12 cellular contexts compared by ENCODE assay signal in genomic region chr11:66106786-66107599, GRCh38. TPM values are rescaled to one million over a fixed set of nuclear protein-coding genes. Genes with fewer than 3 reads are reported as not detected.
DNase-seq lines count a peak whose midpoint lies in the region; ATAC-seq and TF ChIP-seq lines count a peak whose summit lies in the region.
"Had no signal": no experiment of that assay in that cellular context is flagged by ENCODE, and none has a peak within 500 bp of the region (broad histone marks: within the 10 kb centered on the region; RNA-seq: fewer than 3 reads in every experiment).

No MANE protein-coding gene starts in this region.

- H3K4me1 ChIP-seq in GM23248 (ENCODE audit: insufficient read depth), result peaks cover 61% of the 10 kb centered on the region
- H3K4me1 ChIP-seq in adrenal gland (replicated peaks in 1 of 2), result peaks cover 3 to 6% of the 10 kb centered on the region in 2 donors

- H3K79me2 ChIP-seq in GM23248 (ENCODE audit: insufficient read depth), result peaks cover 99% of the 10 kb centered on the region

- POLR2A ChIA-PET in activated CD8-positive, alpha-beta T cell treated with anti-CD3 and anti-CD28 coated beads for 36 hours (lab: Charles Lee), result interaction anchor here (1.0 to 1.5 kb wide), 5 partner anchors 10 to 161 kb away, joined by 3 to 5 read pairs (median 3); partner anchors contain the start of genes PACS1 and RAB1B

- no peak for TF ChIP-seq CTCF in activated CD8-positive, alpha-beta T cell treated with anti-CD3 and anti-CD28 coated beads for 36 hours (IDR thresholded peaks at IDR 0.05)
- TF ChIP-seq CTCF in adrenal gland (IDR thresholded peaks at IDR 0.05), result no peak

- H3K4me2 ChIP-seq in GM23248 (ENCODE audit: unreplicated experiment), result peak overlapping the region; percentile 35

- TF ChIP-seq POLR2A in adrenal gland (IDR thresholded peaks at IDR 0.05), result no peak

- H2AFZ ChIP-seq in GM23248, result no peak overlapping the region

- peaks cover 38% of the 10 kb centered on the region for H3K36me3 Mint-ChIP-seq in activated CD8-positive, alpha-beta T cell treated with anti-CD3 and anti-CD28 coated beads for 36 hours (ENCODE audit: low read depth)

- ATAC-seq in activated CD8-positive, alpha-beta T cell treated with anti-CD3 and anti-CD28 coated beads for 36 hours, result peak; percentile 71
- no peak for ATAC-seq in HG03521 (IDR thresholded peaks at IDR 0.05; ENCODE audit: unreplicated experiment)
- ATAC-seq: Right ventricle myocardium inferior had no signal

- CTCF ChIA-PET in activated CD8-positive, alpha-beta T cell treated with anti-CD3 and anti-CD28 coated beads for 36 hours (lab: Charles Lee), result interaction anchor here (1.1 kb wide), 1 partner anchor 19 kb away, joined by 8 read pairs; no protein-coding TSS in a partner anchor

- no peaks in the 10 kb centered on the region for H3K27me3 Mint-ChIP-seq in activated CD8-positive, alpha-beta T cell treated with anti-CD3 and anti-CD28 coated beads for 36 hours

- in situ Hi-C loops in GM23248 (cut with MboI), result no loop called here

- peak overlapping the region; percentile 15 for H3K4me3 Mint-ChIP-seq in activated CD8-positive, alpha-beta T cell treated with anti-CD3 and anti-CD28 coated beads for 36 hours

- peaks cover 85% of the 10 kb centered on the region for H3K4me1 Mint-ChIP-seq in activated CD8-positive, alpha-beta T cell treated with anti-CD3 and anti-CD28 coated beads for 36 hours (ENCODE audit: low read depth)

- H3K36me3 ChIP-seq in GM23248 (ENCODE audit: low read depth), result no peaks in the 10 kb centered on the region
- no peaks in the 10 kb centered on the region for H3K36me3 ChIP-seq in adrenal gland (replicated peaks in 1 of 2)

- no peak overlapping the region for H3K9ac ChIP-seq in GM23248

- H3K27ac Mint-ChIP-seq in activated CD8-positive, alpha-beta T cell treated with anti-CD3 and anti-CD28 coated beads for 36 hours, result peak overlapping the region; percentile 93

- intact Hi-C loops in activated CD8-positive, alpha-beta T cell treated with anti-CD3 and anti-CD28 coated beads for 36 hours (cut with micrococcal nuclease), result no loop called here
- intact Hi-C loops in adrenal gland (cut with DNase I), result no loop called here

- no peaks in the 10 kb centered on the region for H3K27me3 ChIP-seq in GM23248 (replicated peaks; ENCODE audit: insufficient read depth)
- no peaks in the 10 kb centered on the region for H3K27me3 ChIP-seq in adrenal gland

- no peaks in the 10 kb centered on the region for H3K9me3 ChIP-seq in GM23248 (ENCODE audit: low read depth)
- no peaks in the 10 kb centered on the region for H3K9me3 ChIP-seq in adrenal gland (replicated peaks in 1 of 3)

- DNase-seq in CD1c-positive myeloid dendritic cell (ENCODE audit: extremely low spot score) (peak; percentile 59), GM23248 (peak; percentile 51), kidney tubule cell (ENCODE audit: low spot score) (peak; percentile 80), adrenal gland (no peak)
- DNase-seq in activated CD8-positive, alpha-beta T cell treated with anti-CD3 and anti-CD28 coated beads for 36 hours, result peak; percentile 80
- DNase-seq in activated CD4-positive, CD25-positive, alpha-beta regulatory T cell treated with anti-CD3 and anti-CD28 coated beads, Interleukin-2, amount 50 U/mL, for 72 hours, result no peak
- no peak for DNase-seq in central memory CD4-positive, alpha-beta T cell
- DNase-seq: NCI-H187 had no signal

- peaks cover 46% of the 10 kb centered on the region for H3F3A ChIP-seq in GM23248 (ENCODE audit: insufficient read depth)

- H3K9me3 Mint-ChIP-seq in activated CD8-positive, alpha-beta T cell treated with anti-CD3 and anti-CD28 coated beads for 36 hours, result peaks cover 4% of the 10 kb centered on the region

- WGBS in GM23248 (ENCODE audit: low coverage in 1 of 2, low lambda C conversion rate in 2 of 2, missing lambda C conversion rate in 2 of 2), 2 experiments, result 41 to 42% methylated on average over 4 of the region's 4 CpGs
- 84 to 97% (median 86%) methylated on average over 4 of the region's 4 CpGs for WGBS in adrenal gland, 4 donors

- H4K20me1 ChIP-seq in GM23248 (ENCODE audit: insufficient read depth), result no peaks in the 10 kb centered on the region

- H3K4me3 ChIP-seq in GM23248 (no peak overlapping the region), adrenal gland (no peak overlapping the region)

- H3K27ac ChIP-seq in GM23248 (peak overlapping the region; percentile 62), adrenal gland (no peak overlapping the region)

- H3K9me2 ChIP-seq in GM23248 (ENCODE audit: insufficient read depth), result no peaks in the 10 kb centered on the region

RNA-seq across cellular contexts. Expression of gene PACS1, which starts 36.9 kb away (rescaled TPM):
- total RNA-seq in GM23248 (2014; rRNA removed; shearing (Covaris generic)), result 44.6 and 48.9 TPM in 2 replicates
- 33.2 and 36.0 TPM in 2 replicates for polyA plus RNA-seq in GM23248 (2016; fragmentation: Nextera tagmentation; extraction: Ambion mirVana)
- 10 to 100 TPM; 76.3 to 78.3 TPM for total RNA-seq in activated CD8-positive, alpha-beta T cell treated with anti-CD3 and anti-CD28 coated beads for 36 hours
- 10 to 100 TPM; 30.5 to 60.5 (median 51.9) TPM for total RNA-seq in adrenal gland
- polyA plus RNA-seq in adrenal gland, result 10 to 100 TPM; 23.9 to 37.4 (median 29.9) TPM

RNA-seq across cellular contexts. Expression of gene SF3B2, which starts 54.8 kb away (rescaled TPM):
- 95.7 and 117 TPM in 2 replicates for total RNA-seq in GM23248 (2014; rRNA removed; shearing (Covaris generic))
- polyA plus RNA-seq in GM23248 (2016; fragmentation: Nextera tagmentation; extraction: Ambion mirVana) (146 and 152 TPM in 2 replicates), adrenal gland (100 to 1,000 TPM; 101 to 196 (median 127) TPM)
- 100 to 1,000 TPM; 255 to 278 TPM for total RNA-seq in activated CD8-positive, alpha-beta T cell treated with anti-CD3 and anti-CD28 coated beads for 36 hours
- 100 to 1,000 TPM; 125 to 177 (median 145) TPM for total RNA-seq in adrenal gland

RNA-seq across cellular contexts. Expression of gene GAL3ST3, which starts 58.0 kb away (rescaled TPM):
- total RNA-seq in GM23248 (2014; rRNA removed; shearing (Covaris generic)), result not detected in 2 replicates
- polyA plus RNA-seq in GM23248 (2016; fragmentation: Nextera tagmentation; extraction: Ambion mirVana), result not detected in 2 replicates
- 1 to 10 TPM in 1 of 2 experiments, under 1 TPM in 1; 0.51 to 1.0 TPM for total RNA-seq in activated CD8-positive, alpha-beta T cell treated with anti-CD3 and anti-CD28 coated beads for 36 hours
- under 1 TPM in 3 of 8 donors, not detected in 5; 0.17 to 0.41 (median 0.27) TPM for total RNA-seq in adrenal gland
- polyA plus RNA-seq in adrenal gland, result not detected
- total RNA-seq: myocyte, ureter had no signal

Comparison
In these comparisons a context has a peak if more than half of its experiments do, and no peak if none do; other contexts are left out.
1. DNase-seq: peak in CD1c-positive myeloid dendritic cell (single experiment), GM23248 (single experiment), activated CD8-positive, alpha-beta T cell treated with anti-CD3 and anti-CD28 coated beads for 36 hours (single experiment) and kidney tubule cell (single experiment); none in adrenal gland (0 of 7), activated CD4-positive, CD25-positive, alpha-beta regulatory T cell treated with anti-CD3 and anti-CD28 coated beads, Interleukin-2, amount 50 U/mL, for 72 hours (single experiment) and central memory CD4-positive, alpha-beta T cell (single experiment).